In genomic region chr2:231709981-231710750, GRCh38 we compare ENCODE assay signal across 8 cellular contexts. TPM values are rescaled to one million over a fixed set of nuclear protein-coding genes. Genes with fewer than 3 reads are reported as not detected.
A peak's percentile ranks its signal among the peaks of the same experiment; 100 is the strongest.
DNase-seq lines count a peak whose midpoint lies in the region; ATAC-seq and TF ChIP-seq lines count a peak whose summit lies in the region.

No MANE protein-coding gene starts in this region.

- no peak for DNase-seq in AG04449 (ENCODE audit: low read depth, low spot score)
- DNase-seq in HL-60 (ENCODE audit: low read depth in 1 of 2, low spot score in 1 of 2) = peak in 1 of 2 experiments; percentile 66
- DNase-seq in RKO (ENCODE audit: low spot score) = peak; percentile 87
- peak; percentile 81 for DNase-seq in activated gamma-delta T cell (lab: John Stamatoyannopoulos, UW)
- DNase-seq in foreskin fibroblast = peak; percentile 86 to 95
- peak; percentile 93 for DNase-seq in stimulated activated naive CD8-positive, alpha-beta T cell treated with anti-CD3 and anti-CD28 coated beads, Interleukin-15, Interleukin-2, amounts not matched to agents 100 U/mL and 50 U/mL, for 24 hours

- no peaks in the 10 kb centered on the region for H3K9me3 ChIP-seq in neural cell (ENCODE audit: low read length)

- peak overlapping the region; percentile 68 for H3K4me2 ChIP-seq in neural cell (ENCODE audit: low read length)

- peak; percentile 58 for TF ChIP-seq EP300 in neural cell (conservative IDR thresholded peaks at IDR 0.05; ENCODE audit: poor library complexity, severe bottlenecking)

- peaks cover 4% of the 10 kb centered on the region for H3K36me3 ChIP-seq in neural cell (ENCODE audit: insufficient read depth, low read length)

- H4K20me1 ChIP-seq in neural cell (ENCODE audit: insufficient read depth) = peaks cover 48% of the 10 kb centered on the region

- peaks cover 50% of the 10 kb centered on the region for H3K79me2 ChIP-seq in neural cell (replicated peaks; ENCODE audit: insufficient read depth, low read length)

- POLR2A ChIA-PET in AG04449 (lab: Yijun Ruan, JAX) = interaction anchor here (0.9 to 3.0 kb wide), 5 partner anchors 11 to 97 kb away, joined by 3 to 28 read pairs (median 6); no protein-coding TSS in a partner anchor

- peak overlapping the region; percentile 99 for H3K9ac ChIP-seq in neural cell (ENCODE audit: low read length)

- CTCF ChIA-PET in AG04449 (lab: Yijun Ruan, JAX) = interaction anchor here (0.6 to 29.6 kb wide), 19 partner anchors 9 to 101 kb away, joined by 3 to 423 read pairs (median 4); no protein-coding TSS in a partner anchor

- H3K4me3 ChIP-seq in AG04449 (ENCODE audit: low read depth, low read length) (peak overlapping the region; percentile 77), HL-60 (replicated peaks; ENCODE audit: insufficient read depth, low read length) (peak overlapping the region; percentile 80), foreskin fibroblast (ENCODE audit: low read depth in 1 of 2, low read length in 2 of 2) (peak overlapping the region; percentile 66 to 96), neural cell (ENCODE audit: low read length) (peak overlapping the region; percentile 100)

- TF ChIP-seq CTCF in AG04449 (IDR thresholded peaks at IDR 0.05; ENCODE audit: insufficient read depth, low read length, missing control alignments) (peak; percentile 82), HL-60 (IDR thresholded peaks at IDR 0.05; ENCODE audit: insufficient read depth, low read length) (peak; percentile 25), foreskin fibroblast (IDR thresholded peaks at IDR 0.05; ENCODE audit: low read depth, low read length) (peak; percentile 50), neural cell (IDR thresholded peaks at IDR 0.05; ENCODE audit: poor library complexity, severe bottlenecking) (peak; percentile 98)

- no peak overlapping the region for H2AFZ ChIP-seq in neural cell (ENCODE audit: low read depth, low read length)

- peaks cover 11% of the 10 kb centered on the region for H3F3A ChIP-seq in neural cell (ENCODE audit: insufficient read depth, low read length, poor library complexity, severe bottlenecking)

- no peaks in the 10 kb centered on the region for H3K9me2 ChIP-seq in neural cell (ENCODE audit: insufficient read depth, low read length)

- peak overlapping the region; percentile 100 for H3K27ac ChIP-seq in HL-60 (replicated peaks)
- peak overlapping the region; percentile 95 for H3K27ac ChIP-seq in neural cell (ENCODE audit: low read length)

- TF ChIP-seq RAD21 in neural cell (conservative IDR thresholded peaks at IDR 0.05) = peak; percentile 57

- ATAC-seq in GM18511 (IDR thresholded peaks at IDR 0.05; ENCODE audit: unreplicated experiment) = peak; percentile 25
- ATAC-seq in stimulated activated naive CD8-positive, alpha-beta T cell treated with anti-CD3 and anti-CD28 coated beads, Interleukin-15, Interleukin-2, amounts not matched to agents 100 U/mL and 50 U/mL, for 24 hours = peak; percentile 15

- H3K27me3 ChIP-seq in HL-60 (ENCODE audit: insufficient read depth, poor library complexity, severe bottlenecking) (no peaks in the 10 kb centered on the region), neural cell (ENCODE audit: insufficient read depth, low read depth, low read length) (no peaks in the 10 kb centered on the region)

TF ChIP-seq in neural cell, 6 proteins besides CTCF, POLR2A, EP300 and RAD21:
- TF ChIP-seq TAF1 (IDR thresholded peaks at IDR 0.05; ENCODE audit: low read depth) (peak; percentile 71), MXI1 (conservative IDR thresholded peaks at IDR 0.05; ENCODE audit: poor library complexity, severe bottlenecking) (peak; percentile 96), EZH2 (IDR thresholded peaks at IDR 0.05; ENCODE audit: borderline replicate concordance, insufficient read depth, low read length, poor library complexity, severe bottlenecking) (no peak), POLR2AphosphoS5 (IDR thresholded peaks at IDR 0.05) (peak; percentile 63), SMC3 (conservative IDR thresholded peaks at IDR 0.05; ENCODE audit: poor library complexity) (peak; percentile 70), REST (IDR thresholded peaks at IDR 0.05; ENCODE audit: borderline replicate concordance) (peak; percentile 40)

RNA-seq across cellular contexts. Expression of gene PTMA, which starts 1.8 kb away (rescaled TPM):
- polyA plus RNA-seq in neural cell = 1,579 and 2,091 TPM in 2 replicates
- 690 and 761 TPM in 2 replicates for polyA minus RNA-seq in neural cell

Comparison
In these comparisons a context has a peak if more than half of its experiments do, and no peak if none do; other contexts are left out.
1. CTCF ChIP-seq: peak in every context shown above with its lines; median percentile 98 in neural cell; 82 in AG04449; 50 in foreskin fibroblast; 25 in HL-60.